2 cellular contexts compared by ENCODE assay signal in the genomic region with DNA sequence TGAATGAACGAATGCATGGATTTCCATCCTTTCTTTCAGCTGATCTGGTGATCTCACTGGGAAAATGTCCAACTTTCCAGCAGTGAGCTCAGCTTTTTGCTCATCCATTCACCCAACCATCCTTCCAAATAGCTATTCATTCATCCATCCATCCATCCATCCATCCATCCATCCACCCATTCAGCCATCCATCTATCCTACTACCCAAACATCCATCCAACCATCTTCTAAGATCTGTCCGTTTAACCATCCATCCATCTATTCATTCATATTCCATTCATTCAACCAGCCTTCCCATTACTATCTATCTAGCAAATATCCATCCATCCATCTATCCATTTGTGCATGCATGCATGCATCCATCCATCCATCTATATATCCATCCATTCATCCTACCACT.
TF ChIP-seq lines count a peak whose summit lies in the region.

No MANE protein-coding gene starts in this region.

TF ChIP-seq in HCT116, 20 proteins besides CTCF, POLR2A, EP300 and RAD21:
- TF ChIP-seq ZFX (IDR thresholded peaks at IDR 0.05) (no peak), CBX3 (IDR thresholded peaks at IDR 0.05; ENCODE audit: low read depth) (no peak)
- TF ChIP-seq, protein P1, sequence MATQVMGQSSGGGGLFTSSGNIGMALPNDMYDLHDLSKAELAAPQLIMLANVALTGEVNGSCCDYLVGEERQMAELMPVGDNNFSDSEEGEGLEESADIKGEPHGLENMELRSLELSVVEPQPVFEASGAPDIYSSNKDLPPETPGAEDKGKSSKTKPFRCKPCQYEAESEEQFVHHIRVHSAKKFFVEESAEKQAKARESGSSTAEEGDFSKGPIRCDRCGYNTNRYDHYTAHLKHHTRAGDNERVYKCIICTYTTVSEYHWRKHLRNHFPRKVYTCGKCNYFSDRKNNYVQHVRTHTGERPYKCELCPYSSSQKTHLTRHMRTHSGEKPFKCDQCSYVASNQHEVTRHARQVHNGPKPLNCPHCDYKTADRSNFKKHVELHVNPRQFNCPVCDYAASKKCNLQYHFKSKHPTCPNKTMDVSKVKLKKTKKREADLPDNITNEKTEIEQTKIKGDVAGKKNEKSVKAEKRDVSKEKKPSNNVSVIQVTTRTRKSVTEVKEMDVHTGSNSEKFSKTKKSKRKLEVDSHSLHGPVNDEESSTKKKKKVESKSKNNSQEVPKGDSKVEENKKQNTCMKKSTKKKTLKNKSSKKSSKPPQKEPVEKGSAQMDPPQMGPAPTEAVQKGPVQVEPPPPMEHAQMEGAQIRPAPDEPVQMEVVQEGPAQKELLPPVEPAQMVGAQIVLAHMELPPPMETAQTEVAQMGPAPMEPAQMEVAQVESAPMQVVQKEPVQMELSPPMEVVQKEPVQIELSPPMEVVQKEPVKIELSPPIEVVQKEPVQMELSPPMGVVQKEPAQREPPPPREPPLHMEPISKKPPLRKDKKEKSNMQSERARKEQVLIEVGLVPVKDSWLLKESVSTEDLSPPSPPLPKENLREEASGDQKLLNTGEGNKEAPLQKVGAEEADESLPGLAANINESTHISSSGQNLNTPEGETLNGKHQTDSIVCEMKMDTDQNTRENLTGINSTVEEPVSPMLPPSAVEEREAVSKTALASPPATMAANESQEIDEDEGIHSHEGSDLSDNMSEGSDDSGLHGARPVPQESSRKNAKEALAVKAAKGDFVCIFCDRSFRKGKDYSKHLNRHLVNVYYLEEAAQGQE (IDR thresholded peaks at IDR 0.05; ENCODE audit: low read depth), result no peak
TF ChIP-seq in HCT116: peak in this region for 0.

TF ChIP-seq in K562, 482 proteins besides CTCF, POLR2A, EP300 and RAD21:
- TF ChIP-seq, protein P2, sequence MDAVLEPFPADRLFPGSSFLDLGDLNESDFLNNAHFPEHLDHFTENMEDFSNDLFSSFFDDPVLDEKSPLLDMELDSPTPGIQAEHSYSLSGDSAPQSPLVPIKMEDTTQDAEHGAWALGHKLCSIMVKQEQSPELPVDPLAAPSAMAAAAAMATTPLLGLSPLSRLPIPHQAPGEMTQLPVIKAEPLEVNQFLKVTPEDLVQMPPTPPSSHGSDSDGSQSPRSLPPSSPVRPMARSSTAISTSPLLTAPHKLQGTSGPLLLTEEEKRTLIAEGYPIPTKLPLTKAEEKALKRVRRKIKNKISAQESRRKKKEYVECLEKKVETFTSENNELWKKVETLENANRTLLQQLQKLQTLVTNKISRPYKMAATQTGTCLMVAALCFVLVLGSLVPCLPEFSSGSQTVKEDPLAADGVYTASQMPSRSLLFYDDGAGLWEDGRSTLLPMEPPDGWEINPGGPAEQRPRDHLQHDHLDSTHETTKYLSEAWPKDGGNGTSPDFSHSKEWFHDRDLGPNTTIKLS (IDR thresholded peaks at IDR 0.05; ENCODE audit: borderline replicate concordance, low read depth), result no peak
- TF ChIP-seq, protein P3, sequence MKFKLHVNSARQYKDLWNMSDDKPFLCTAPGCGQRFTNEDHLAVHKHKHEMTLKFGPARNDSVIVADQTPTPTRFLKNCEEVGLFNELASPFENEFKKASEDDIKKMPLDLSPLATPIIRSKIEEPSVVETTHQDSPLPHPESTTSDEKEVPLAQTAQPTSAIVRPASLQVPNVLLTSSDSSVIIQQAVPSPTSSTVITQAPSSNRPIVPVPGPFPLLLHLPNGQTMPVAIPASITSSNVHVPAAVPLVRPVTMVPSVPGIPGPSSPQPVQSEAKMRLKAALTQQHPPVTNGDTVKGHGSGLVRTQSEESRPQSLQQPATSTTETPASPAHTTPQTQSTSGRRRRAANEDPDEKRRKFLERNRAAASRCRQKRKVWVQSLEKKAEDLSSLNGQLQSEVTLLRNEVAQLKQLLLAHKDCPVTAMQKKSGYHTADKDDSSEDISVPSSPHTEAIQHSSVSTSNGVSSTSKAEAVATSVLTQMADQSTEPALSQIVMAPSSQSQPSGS (CRISPR knock-in tag; IDR thresholded peaks at IDR 0.05), result no peak
- TF ChIP-seq POLR2AphosphoS2 (IDR thresholded peaks at IDR 0.05; ENCODE audit: low read length), result no peak
- TF ChIP-seq IFI16 (CRISPR knock-in tag; IDR thresholded peaks at IDR 0.05), result no peak
- peak; percentile 78; the same call in 1 of the 2 replicates for TF ChIP-seq MCM3 (IDR thresholded peaks at IDR 0.05)
